12 cellular contexts compared by ENCODE assay signal in genomic region chr1:169112241-169112640, GRCh38. TPM values are rescaled to one million over a fixed set of nuclear protein-coding genes. Genes with fewer than 3 reads are reported as not detected.
DNase-seq lines count a peak whose midpoint lies in the region; ATAC-seq and TF ChIP-seq lines count a peak whose summit lies in the region.
"Had no signal": no experiment of that assay in that cellular context is flagged by ENCODE, and none has a peak within 500 bp of the region (broad histone marks: within the 10 kb centered on the region; RNA-seq: fewer than 3 reads in every experiment).

No MANE protein-coding gene starts in this region.

- H3K9me3 ChIP-seq in colonic mucosa (no peaks in the 10 kb centered on the region), mucosa of rectum (ENCODE audit: control insufficient read depth in 2 of 2, low read length in 2 of 2) (no peaks in the 10 kb centered on the region), Karpas-422 (ENCODE audit: low read length) (no peaks in the 10 kb centered on the region)

- DNase-seq in A172 (ENCODE audit: low spot score): peak; percentile 56
- DNase-seq in MV-4-11 (lab: John Stamatoyannopoulos, UW): peak; percentile 60
- peak; percentile 53 for DNase-seq in colonic mucosa
- DNase-seq in Karpas-422: no peak
- DNase-seq in NCI-H446 treated with DMSO at 0.1 percent for 48 hours (lab: John Stamatoyannopoulos, UW): no peak
- DNase-seq: activated T-cell treated with anti-CD3 and anti-CD28 coated beads, Interleukin-2, amount 50 U/mL, for 48 hours; cortex of kidney; NCI-H748 treated with DMSO at 0.1 percent for 48 hours had no signal

- no peaks in the 10 kb centered on the region for H4K20me1 ChIP-seq in Karpas-422 (ENCODE audit: insufficient read depth, low read depth, low read length)

- peaks cover 15% of the 10 kb centered on the region for H3K4me1 ChIP-seq in colonic mucosa
- H3K4me1 ChIP-seq in mucosa of rectum (ENCODE audit: control insufficient read depth in 2 of 2, insufficient read depth in 2 of 2, low read length in 2 of 2): peaks cover 43 to 66% of the 10 kb centered on the region in 2 donors
- H3K4me1 ChIP-seq in Karpas-422 (ENCODE audit: low read length): peaks cover 4% of the 10 kb centered on the region

- H3K36me3 ChIP-seq in colonic mucosa (no peaks in the 10 kb centered on the region), mucosa of rectum (ENCODE audit: control insufficient read depth in 2 of 2, insufficient read depth in 2 of 2, low read length in 2 of 2) (peaks cover 38 to 40% of the 10 kb centered on the region in 2 donors), Karpas-422 (ENCODE audit: insufficient read depth, low read length) (no peaks in the 10 kb centered on the region)

- no peak for TF ChIP-seq CTCF in colonic mucosa (IDR thresholded peaks at IDR 0.05)

- peak overlapping the region in 1 of 2 donors; percentile 27 for H3K9ac ChIP-seq in colonic mucosa (ENCODE audit: low read depth in 2 of 2, low read length in 2 of 2)
- H3K9ac ChIP-seq in mucosa of rectum (ENCODE audit: low read depth in 1 of 2, low read length in 2 of 2): peak overlapping the region in 1 of 2 donors; percentile 3
- H3K9ac ChIP-seq in Karpas-422 (ENCODE audit: low read length): no peak overlapping the region
- H3K9ac ChIP-seq: KMS-11 had no signal

- no peak overlapping the region for H3K4me2 ChIP-seq in Karpas-422 (ENCODE audit: low read depth, low read length, poor library complexity, severe bottlenecking)
- H3K4me2 ChIP-seq: KMS-11 had no signal

- H3K27me3 ChIP-seq in colonic mucosa: no peaks in the 10 kb centered on the region
- H3K27me3 ChIP-seq in mucosa of rectum (ENCODE audit: control insufficient read depth in 2 of 2, insufficient read depth in 2 of 2, low read length in 2 of 2): no peaks in the 10 kb centered on the region
- no peaks in the 10 kb centered on the region for H3K27me3 ChIP-seq in Karpas-422 (ENCODE audit: low read length)

- intact Hi-C loops in colonic mucosa (cut with DNase I): no loop called here

- no peaks in the 10 kb centered on the region for H3K9me2 ChIP-seq in Karpas-422 (replicated peaks; ENCODE audit: insufficient read depth, low read length)

- no peaks in the 10 kb centered on the region for H3K79me2 ChIP-seq in Karpas-422 (ENCODE audit: low read length)

- H3K4me3 ChIP-seq in colonic mucosa (no peak overlapping the region), mucosa of rectum (ENCODE audit: low read length in 2 of 2) (no peak overlapping the region), Karpas-422 (ENCODE audit: low read length) (no peak overlapping the region)

- H2AFZ ChIP-seq in Karpas-422 (ENCODE audit: low read length): no peak overlapping the region

- no peak for ATAC-seq in GM21381 (IDR thresholded peaks at IDR 0.05; ENCODE audit: unreplicated experiment)
- ATAC-seq in HG02623 (IDR thresholded peaks at IDR 0.05; ENCODE audit: unreplicated experiment): no peak

- peak overlapping the region; percentile 92 for H3K27ac ChIP-seq in colonic mucosa
- H3K27ac ChIP-seq in mucosa of rectum (ENCODE audit: low read depth in 2 of 2, low read length in 2 of 2): peak overlapping the region; percentile 74 to 85
- H3K27ac ChIP-seq in Karpas-422 (ENCODE audit: low read length): no peak overlapping the region
- H3K27ac ChIP-seq: KMS-11 had no signal

RNA-seq across cellular contexts. Expression of gene ATP1B1, which starts 5.8 kb away (rescaled TPM):
- total RNA-seq in A172 (2014; rRNA removed; shearing (Covaris generic)): 44.8 and 60.1 TPM in 2 replicates
- 100 to 1,000 TPM; 378 to 678 TPM for total RNA-seq in colonic mucosa
- total RNA-seq in Karpas-422 (2014; rRNA removed; shearing (Covaris generic); ENCODE audit: low replicate concordance): not detected in 2 replicates

Comparison
In these comparisons a context has a peak if more than half of its experiments do, and no peak if none do; other contexts are left out.
1. DNase-seq: peak in A172 (single experiment), MV-4-11 (single experiment) and colonic mucosa (single experiment); none in Karpas-422 (single experiment) and NCI-H446 treated with DMSO at 0.1 percent for 48 hours (single experiment).
2. RNA of gene ATP1B1, which starts 5.8 kb away (total RNA-seq): 378 to 678 TPM in colonic mucosa and 44.8 to 60.1 TPM in A172; not detected in Karpas-422; every median in the first group is over 10 times any median in the second.